9 cellular contexts compared by ENCODE assay signal in genomic region chr6:65692109-65692508, GRCh38. TPM values are rescaled to one million over a fixed set of nuclear protein-coding genes. Genes with fewer than 3 reads are reported as not detected.
"Had no signal": no experiment of that assay in that cellular context is flagged by ENCODE, and none has a peak within 500 bp of the region (broad histone marks: within the 10 kb centered on the region; RNA-seq: fewer than 3 reads in every experiment).

No MANE protein-coding gene starts in this region.

- DNase-seq: GM23248, GOT3, H7, HFFc6, KBM-7 had no signal

- H3K27ac ChIP-seq: GM23248, HL-60 had no signal

- ATAC-seq: HCT116, HepG2 had no signal

- FAIRE-seq: HepG2 had no signal

- H3K9me3 ChIP-seq: HAP-1 had no signal

- H3K36me3 ChIP-seq: HAP-1 had no signal

- H3K4me3 ChIP-seq: GM23248, HAP-1 had no signal

RNA-seq across cellular contexts. Expression of gene EYS, which starts 14.9 kb away (rescaled TPM):
- total RNA-seq: GM23248 had no signal
